ENCODE assay signal across 18 cellular contexts in the genomic region with DNA sequence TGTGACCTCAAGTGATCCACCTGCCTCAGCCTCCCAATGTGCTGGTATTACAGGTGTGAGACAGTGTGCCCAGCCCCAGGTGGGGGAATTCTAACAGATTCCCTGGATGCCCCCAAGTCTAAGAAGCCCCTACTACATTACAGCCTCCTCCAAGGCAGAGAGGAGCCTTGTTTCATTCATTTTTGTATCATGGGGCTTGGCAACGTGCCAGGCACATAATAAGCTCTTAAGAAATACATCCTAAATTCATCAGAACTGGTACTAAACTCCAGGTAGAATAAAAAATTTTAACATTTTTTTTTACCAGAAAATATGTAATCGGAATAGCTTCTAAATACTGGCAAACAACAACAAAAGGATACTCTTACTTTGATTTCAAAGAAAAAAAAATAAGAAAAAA.
A peak's percentile ranks its signal among the peaks of the same experiment; 100 is the strongest.
DNase-seq lines count a peak whose midpoint lies in the region; ATAC-seq and TF ChIP-seq lines count a peak whose summit lies in the region.
"Had no signal": no experiment of that assay in that cellular context is flagged by ENCODE, and none has a peak within 500 bp of the region (broad histone marks: within the 10 kb centered on the region; RNA-seq: fewer than 3 reads in every experiment).

No MANE protein-coding gene starts in this region.

- H3K4me3 ChIP-seq in endodermal cell (ENCODE audit: low read length) = no peak overlapping the region
- no peak overlapping the region for H3K4me3 ChIP-seq in osteoblast (ENCODE audit: insufficient read depth, low read length)

- no peaks in the 10 kb centered on the region for H4K20me1 ChIP-seq in osteoblast (ENCODE audit: insufficient read depth, low read length)

- no peaks in the 10 kb centered on the region for H3K79me2 ChIP-seq in osteoblast (ENCODE audit: insufficient read depth, low read length)

- DNase-seq in Calu3 (no peak), endodermal cell (peak; percentile 22), osteoblast (ENCODE audit: insufficient read length, low spot score, missing footprints) (no peak), KBM-7 (no peak), DMS153 treated with DMSO at 0.1 percent for 48 hours (lab: John Stamatoyannopoulos, UW; ENCODE audit: unreplicated experiment) (no peak), kidney tubule cell (ENCODE audit: low spot score) (no peak)
- DNase-seq: ACHN, DMS53, H7, Karpas-422, NCI-H1092 treated with DMSO at 0.1 percent for 48 hours, NCI-H1436 treated with DMSO at 0.1 percent for 48 hours, NCI-H187 treated with DMSO at 0.1 percent for 48 hours, NCI-H524 treated with DMSO at 0.1 percent for 48 hours, NCI-H774, PC-3 had no signal

- H3K9me3 ChIP-seq in endodermal cell (ENCODE audit: control insufficient read depth, low read length) = peaks cover 5% of the 10 kb centered on the region
- no peaks in the 10 kb centered on the region for H3K9me3 ChIP-seq in osteoblast (ENCODE audit: low read depth, low read length)

- ATAC-seq in HG02610 (IDR thresholded peaks at IDR 0.05; ENCODE audit: unreplicated experiment) = no peak
- ATAC-seq: PC-3 had no signal

- no peaks in the 10 kb centered on the region for H3K36me3 ChIP-seq in endodermal cell (ENCODE audit: control insufficient read depth, insufficient read depth, low read length)
- no peaks in the 10 kb centered on the region for H3K36me3 ChIP-seq in osteoblast (ENCODE audit: insufficient read depth, low read length)

- H3K27me3 ChIP-seq in endodermal cell (ENCODE audit: control insufficient read depth, insufficient read depth, low read length, poor library complexity, severe bottlenecking) (no peaks in the 10 kb centered on the region), osteoblast (ENCODE audit: insufficient read depth, low read length) (no peaks in the 10 kb centered on the region)

- H3K4me3 Mint-ChIP-seq in Calu3 (ENCODE audit: low read depth, unreplicated experiment) (no peak overlapping the region), endodermal cell (no peak overlapping the region)

- H3K36me3 Mint-ChIP-seq in Calu3 (ENCODE audit: insufficient read depth, unreplicated experiment) (peaks cover 5% of the 10 kb centered on the region), endodermal cell (ENCODE audit: low read depth) (no peaks in the 10 kb centered on the region)

- no peak overlapping the region for H3K4me2 ChIP-seq in osteoblast (ENCODE audit: insufficient read depth, low read length)

- WGBS in endodermal cell (ENCODE audit: insufficient coverage in 1 of 2, insufficient read length in 1 of 2), 2 experiments = 85% methylated on average over 2 of the region's 2 CpGs; no CpG with 5 or more reads in 1 of the 2 experiments

- no peak overlapping the region for H2AFZ ChIP-seq in osteoblast (ENCODE audit: low read length)

- H3K9me3 Mint-ChIP-seq in Calu3 (ENCODE audit: low read depth, unreplicated experiment) = no peaks in the 10 kb centered on the region
- H3K9me3 Mint-ChIP-seq in endodermal cell = peaks cover 25% of the 10 kb centered on the region

- CTCF ChIA-PET in Calu3 (lab: Charles Lee) = no interaction called here

- H3K4me1 Mint-ChIP-seq in Calu3 (ENCODE audit: low read depth, unreplicated experiment) (peaks cover 16% of the 10 kb centered on the region), endodermal cell (peaks cover 3% of the 10 kb centered on the region)

- in situ Hi-C loops in KBM-7 (cut with MboI; ENCODE audit: low pct_unique_long_range_greater_than_20kb, low sequenced_read_pairs) = no loop called here

- no peak overlapping the region for H3K27ac ChIP-seq in endodermal cell (ENCODE audit: low read depth, low read length)
- H3K27ac ChIP-seq in osteoblast (ENCODE audit: low read depth, low read length) = peak overlapping the region; percentile 81

- no peak overlapping the region for H3K9ac ChIP-seq in endodermal cell (ENCODE audit: extremely low read depth, low read length, poor library complexity, severe bottlenecking)

- no TSS peak for BruUV-seq in Calu3 (replicated peaks; lab: Mats Ljungman, UMichigan)

- H3K4me1 ChIP-seq in endodermal cell (ENCODE audit: control insufficient read depth, insufficient read depth, low read length) (no peaks in the 10 kb centered on the region), osteoblast (ENCODE audit: insufficient read depth, low read length) (peaks cover 47% of the 10 kb centered on the region)

- H3K27ac Mint-ChIP-seq in Calu3 (ENCODE audit: unreplicated experiment) = peak overlapping the region; percentile 66
- H3K27ac Mint-ChIP-seq in endodermal cell = no peak overlapping the region

- no peak for TF ChIP-seq RAD21 in Ishikawa (IDR thresholded peaks at IDR 0.05; ENCODE audit: low read depth)

- intact Hi-C loops in Calu3 (cut with micrococcal nuclease; ENCODE audit: unreplicated experiment) = no loop called here

- H3K27me3 Mint-ChIP-seq in Calu3 (ENCODE audit: unreplicated experiment) = no peaks in the 10 kb centered on the region
- H3K27me3 Mint-ChIP-seq in endodermal cell (ENCODE audit: insufficient read depth) = peaks cover 9% of the 10 kb centered on the region

- TF ChIP-seq CTCF in Calu3 (IDR thresholded peaks at IDR 0.05; ENCODE audit: unreplicated experiment) = no peak
- no peak for TF ChIP-seq CTCF in endodermal cell (conservative IDR thresholded peaks at IDR 0.05)
- no peak for TF ChIP-seq CTCF in osteoblast (IDR thresholded peaks at IDR 0.05; ENCODE audit: extremely low read depth, low read depth, low read length)

- no peak for TF ChIP-seq EP300 in Ishikawa (IDR thresholded peaks at IDR 0.05; ENCODE audit: borderline replicate concordance)

TF ChIP-seq in Ishikawa, 13 proteins besides CTCF, POLR2A, EP300 and RAD21:
- TF ChIP-seq NFIC (IDR thresholded peaks at IDR 0.05) = peak; percentile 15; the same call in 1 of the 2 replicates
- TF ChIP-seq CREB1 (IDR thresholded peaks at IDR 0.05; ENCODE audit: low read depth) = no peak
- TF ChIP-seq TAF1 (IDR thresholded peaks at IDR 0.05; ENCODE audit: low read depth) = no peak
- TF ChIP-seq, protein P1, sequence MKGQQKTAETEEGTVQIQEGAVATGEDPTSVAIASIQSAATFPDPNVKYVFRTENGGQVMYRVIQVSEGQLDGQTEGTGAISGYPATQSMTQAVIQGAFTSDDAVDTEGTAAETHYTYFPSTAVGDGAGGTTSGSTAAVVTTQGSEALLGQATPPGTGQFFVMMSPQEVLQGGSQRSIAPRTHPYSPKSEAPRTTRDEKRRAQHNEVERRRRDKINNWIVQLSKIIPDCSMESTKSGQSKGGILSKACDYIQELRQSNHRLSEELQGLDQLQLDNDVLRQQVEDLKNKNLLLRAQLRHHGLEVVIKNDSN (IDR thresholded peaks at IDR 0.05) = no peak
- no peak for TF ChIP-seq FOXM1 (IDR thresholded peaks at IDR 0.05; ENCODE audit: borderline replicate concordance, low read depth)
- TF ChIP-seq, protein P2, sequence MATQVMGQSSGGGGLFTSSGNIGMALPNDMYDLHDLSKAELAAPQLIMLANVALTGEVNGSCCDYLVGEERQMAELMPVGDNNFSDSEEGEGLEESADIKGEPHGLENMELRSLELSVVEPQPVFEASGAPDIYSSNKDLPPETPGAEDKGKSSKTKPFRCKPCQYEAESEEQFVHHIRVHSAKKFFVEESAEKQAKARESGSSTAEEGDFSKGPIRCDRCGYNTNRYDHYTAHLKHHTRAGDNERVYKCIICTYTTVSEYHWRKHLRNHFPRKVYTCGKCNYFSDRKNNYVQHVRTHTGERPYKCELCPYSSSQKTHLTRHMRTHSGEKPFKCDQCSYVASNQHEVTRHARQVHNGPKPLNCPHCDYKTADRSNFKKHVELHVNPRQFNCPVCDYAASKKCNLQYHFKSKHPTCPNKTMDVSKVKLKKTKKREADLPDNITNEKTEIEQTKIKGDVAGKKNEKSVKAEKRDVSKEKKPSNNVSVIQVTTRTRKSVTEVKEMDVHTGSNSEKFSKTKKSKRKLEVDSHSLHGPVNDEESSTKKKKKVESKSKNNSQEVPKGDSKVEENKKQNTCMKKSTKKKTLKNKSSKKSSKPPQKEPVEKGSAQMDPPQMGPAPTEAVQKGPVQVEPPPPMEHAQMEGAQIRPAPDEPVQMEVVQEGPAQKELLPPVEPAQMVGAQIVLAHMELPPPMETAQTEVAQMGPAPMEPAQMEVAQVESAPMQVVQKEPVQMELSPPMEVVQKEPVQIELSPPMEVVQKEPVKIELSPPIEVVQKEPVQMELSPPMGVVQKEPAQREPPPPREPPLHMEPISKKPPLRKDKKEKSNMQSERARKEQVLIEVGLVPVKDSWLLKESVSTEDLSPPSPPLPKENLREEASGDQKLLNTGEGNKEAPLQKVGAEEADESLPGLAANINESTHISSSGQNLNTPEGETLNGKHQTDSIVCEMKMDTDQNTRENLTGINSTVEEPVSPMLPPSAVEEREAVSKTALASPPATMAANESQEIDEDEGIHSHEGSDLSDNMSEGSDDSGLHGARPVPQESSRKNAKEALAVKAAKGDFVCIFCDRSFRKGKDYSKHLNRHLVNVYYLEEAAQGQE (IDR thresholded peaks at IDR 0.05; ENCODE audit: low read depth) = no peak
- no peak for TF ChIP-seq TCF12 (IDR thresholded peaks at IDR 0.05; ENCODE audit: low read depth)
- TF ChIP-seq EGR1 (IDR thresholded peaks at IDR 0.05) = no peak
